In the genomic region with DNA sequence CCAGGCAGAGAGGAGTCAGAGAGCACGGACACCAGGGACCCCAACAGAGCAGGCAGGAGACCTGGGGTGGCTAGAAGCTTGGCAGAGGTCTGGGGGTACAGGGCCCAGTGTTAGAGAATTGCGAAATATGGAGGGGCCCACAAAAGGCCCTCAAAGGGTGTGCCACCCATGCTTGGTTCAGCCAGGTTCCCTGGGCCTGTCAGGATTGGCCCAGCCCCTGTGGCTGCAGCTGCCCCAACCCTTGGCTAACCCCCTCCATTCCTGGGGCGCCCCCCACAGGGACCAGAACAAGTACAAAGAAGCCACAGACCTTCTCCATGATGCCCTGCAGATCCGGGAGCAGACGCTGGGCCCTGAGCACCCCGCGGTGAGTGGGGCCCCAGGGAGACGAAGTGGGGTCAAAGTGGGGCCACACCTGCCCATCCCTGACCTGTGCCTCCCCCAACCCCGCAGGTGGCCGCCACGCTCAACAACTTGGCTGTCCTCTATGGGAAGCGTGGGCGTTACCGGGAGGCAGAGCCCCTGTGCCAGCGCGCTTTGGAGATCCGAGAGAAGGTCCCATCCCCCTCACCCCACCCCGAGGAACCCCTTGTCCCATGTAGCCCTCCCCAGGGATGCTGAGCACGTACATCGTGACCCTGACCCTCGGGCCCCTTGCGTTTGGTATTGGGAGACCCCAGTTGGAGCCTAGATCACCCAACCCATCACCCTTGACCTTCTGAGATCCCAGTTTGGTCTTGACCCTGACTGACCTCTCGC, we compare ENCODE assay signal across 20 cellular contexts. TPM values are rescaled to one million over a fixed set of nuclear protein-coding genes. Genes with fewer than 3 reads are reported as not detected.
"Had no signal": no experiment of that assay in that cellular context is flagged by ENCODE, and none has a peak within 500 bp of the region (broad histone marks: within the 10 kb centered on the region; RNA-seq: fewer than 3 reads in every experiment).

No MANE protein-coding gene starts in this region.

- FAIRE-seq: astrocyte, keratinocyte had no signal

- H3K4me1 Mint-ChIP-seq: activated CD4-positive, alpha-beta T cell treated with anti-CD3 and anti-CD28 coated beads, Interleukin-2, amount 10 ng/mL, durations not matched to agents 24 days and 14 days; activated T-helper 17 cell treated with anti-CD3 and anti-CD28 coated beads, Interleukin-2, amount 50 U/mL, for 72 hours; memory B cell; nephron had no signal

- H3K9me3 ChIP-seq: gastroesophageal sphincter, left lung, ovary, upper lobe of left lung had no signal

- ATAC-seq: activated T-helper 17 cell treated with anti-CD3 and anti-CD28 coated beads, Interleukin-2, amount 50 U/mL, for 72 hours; left lung had no signal

- DNase-seq: activated CD4-positive, alpha-beta T cell treated with anti-CD3 and anti-CD28 coated beads, Interleukin-2, amount 10 ng/mL, durations not matched to agents 24 days and 14 days; activated naive CD4-positive, alpha-beta T cell treated with anti-CD3 and anti-CD28 coated beads for 36 hours; activated T-cell treated with anti-CD3 and anti-CD28 coated beads for 4 hours; effector CD8-positive, alpha-beta T cell; left lung; ovary; stimulated activated CD4-positive, alpha-beta T cell treated with anti-CD3 and anti-CD28 coated beads, Interleukin-12 subunit alpha, Interleukin-12 subunit beta, amount 100 ng/mL, for 4 hours; upper lobe of left lung had no signal

- H3K36me3 ChIP-seq: ovary had no signal

- H3K9me3 Mint-ChIP-seq: activated CD4-positive, alpha-beta T cell treated with anti-CD3 and anti-CD28 coated beads, Interleukin-2, amount 10 ng/mL, durations not matched to agents 24 days and 14 days; activated naive CD4-positive, alpha-beta T cell treated with anti-CD3 and anti-CD28 coated beads for 36 hours; activated T-helper 17 cell treated with anti-CD3 and anti-CD28 coated beads, Interleukin-2, amount 50 U/mL, for 72 hours; memory B cell; nephron; stimulated activated naive CD8-positive, alpha-beta T cell treated with anti-CD3 and anti-CD28 coated beads, Interleukin-15, Interleukin-2, amounts not matched to agents 100 ng/mL and 50 ng/mL, for 24 hours; T-helper 1 cell treated with Interleukin-12 subunit alpha and Interleukin-12 subunit beta and Interleukin-4 antibody, amounts not matched to agents 30 μg/mL and 1 μg/mL, for 36 hours had no signal

- H3K4me3 ChIP-seq: coronary artery, gastroesophageal sphincter, left lung, ovary, upper lobe of left lung had no signal

- H3K27ac Mint-ChIP-seq: activated CD4-positive, alpha-beta T cell treated with anti-CD3 and anti-CD28 coated beads, Interleukin-2, amount 10 ng/mL, durations not matched to agents 24 days and 14 days; activated naive CD4-positive, alpha-beta T cell treated with anti-CD3 and anti-CD28 coated beads for 36 hours; activated T-helper 17 cell treated with anti-CD3 and anti-CD28 coated beads, Interleukin-2, amount 50 U/mL, for 72 hours; memory B cell; nephron; stimulated activated naive CD8-positive, alpha-beta T cell treated with anti-CD3 and anti-CD28 coated beads, Interleukin-15, Interleukin-2, amounts not matched to agents 100 ng/mL and 50 ng/mL, for 24 hours; T-helper 1 cell treated with Interleukin-12 subunit alpha and Interleukin-12 subunit beta and Interleukin-4 antibody, amounts not matched to agents 30 μg/mL and 1 μg/mL, for 36 hours had no signal

- H3K4me3 Mint-ChIP-seq: activated CD4-positive, alpha-beta T cell treated with anti-CD3 and anti-CD28 coated beads, Interleukin-2, amount 10 ng/mL, durations not matched to agents 24 days and 14 days; activated naive CD4-positive, alpha-beta T cell treated with anti-CD3 and anti-CD28 coated beads for 36 hours; activated T-helper 17 cell treated with anti-CD3 and anti-CD28 coated beads, Interleukin-2, amount 50 U/mL, for 72 hours; memory B cell; nephron; stimulated activated naive CD8-positive, alpha-beta T cell treated with anti-CD3 and anti-CD28 coated beads, Interleukin-15, Interleukin-2, amounts not matched to agents 100 ng/mL and 50 ng/mL, for 24 hours; T-helper 1 cell treated with Interleukin-12 subunit alpha and Interleukin-12 subunit beta and Interleukin-4 antibody, amounts not matched to agents 30 μg/mL and 1 μg/mL, for 36 hours had no signal

- H3K4me1 ChIP-seq: gastroesophageal sphincter, left lung, upper lobe of left lung had no signal

- H3K27ac ChIP-seq: coronary artery, gastroesophageal sphincter, left lung, ovary, upper lobe of left lung had no signal

RNA-seq across cellular contexts. Expression of gene KLC3, which starts 8.0 kb away (rescaled TPM):
- total RNA-seq: activated CD4-positive, alpha-beta T cell treated with anti-CD3 and anti-CD28 coated beads, Interleukin-2, amount 10 ng/mL, durations not matched to agents 24 days and 14 days; activated CD8-positive, alpha-beta memory T cell treated with anti-CD3 and anti-CD28 coated beads for 36 hours; activated naive CD4-positive, alpha-beta T cell treated with anti-CD3 and anti-CD28 coated beads for 36 hours had no signal

RNA-seq across cellular contexts. Expression of gene CKM, which starts 25.9 kb away (rescaled TPM):
- total RNA-seq: activated CD4-positive, alpha-beta T cell treated with anti-CD3 and anti-CD28 coated beads, Interleukin-2, amount 10 ng/mL, durations not matched to agents 24 days and 14 days; activated CD8-positive, alpha-beta memory T cell treated with anti-CD3 and anti-CD28 coated beads for 36 hours; activated naive CD4-positive, alpha-beta T cell treated with anti-CD3 and anti-CD28 coated beads for 36 hours; activated T-helper 17 cell treated with anti-CD3 and anti-CD28 coated beads, Interleukin-2, amount 50 U/mL, for 72 hours; astrocyte; epithelial cell of proximal tubule; temporal lobe; upper lobe of left lung had no signal
- polyA plus RNA-seq: keratinocyte had no signal
